1 cellular context compared by ENCODE assay signal in genomic region chr10:21526184-21526951, GRCh38.
TF ChIP-seq lines count a peak whose summit lies in the region.

No MANE protein-coding gene starts in this region.

TF ChIP-seq in HepG2, 621 proteins besides CTCF, POLR2A, EP300 and RAD21 (continued from another document and continues in another):
- TF ChIP-seq, protein P1, sequence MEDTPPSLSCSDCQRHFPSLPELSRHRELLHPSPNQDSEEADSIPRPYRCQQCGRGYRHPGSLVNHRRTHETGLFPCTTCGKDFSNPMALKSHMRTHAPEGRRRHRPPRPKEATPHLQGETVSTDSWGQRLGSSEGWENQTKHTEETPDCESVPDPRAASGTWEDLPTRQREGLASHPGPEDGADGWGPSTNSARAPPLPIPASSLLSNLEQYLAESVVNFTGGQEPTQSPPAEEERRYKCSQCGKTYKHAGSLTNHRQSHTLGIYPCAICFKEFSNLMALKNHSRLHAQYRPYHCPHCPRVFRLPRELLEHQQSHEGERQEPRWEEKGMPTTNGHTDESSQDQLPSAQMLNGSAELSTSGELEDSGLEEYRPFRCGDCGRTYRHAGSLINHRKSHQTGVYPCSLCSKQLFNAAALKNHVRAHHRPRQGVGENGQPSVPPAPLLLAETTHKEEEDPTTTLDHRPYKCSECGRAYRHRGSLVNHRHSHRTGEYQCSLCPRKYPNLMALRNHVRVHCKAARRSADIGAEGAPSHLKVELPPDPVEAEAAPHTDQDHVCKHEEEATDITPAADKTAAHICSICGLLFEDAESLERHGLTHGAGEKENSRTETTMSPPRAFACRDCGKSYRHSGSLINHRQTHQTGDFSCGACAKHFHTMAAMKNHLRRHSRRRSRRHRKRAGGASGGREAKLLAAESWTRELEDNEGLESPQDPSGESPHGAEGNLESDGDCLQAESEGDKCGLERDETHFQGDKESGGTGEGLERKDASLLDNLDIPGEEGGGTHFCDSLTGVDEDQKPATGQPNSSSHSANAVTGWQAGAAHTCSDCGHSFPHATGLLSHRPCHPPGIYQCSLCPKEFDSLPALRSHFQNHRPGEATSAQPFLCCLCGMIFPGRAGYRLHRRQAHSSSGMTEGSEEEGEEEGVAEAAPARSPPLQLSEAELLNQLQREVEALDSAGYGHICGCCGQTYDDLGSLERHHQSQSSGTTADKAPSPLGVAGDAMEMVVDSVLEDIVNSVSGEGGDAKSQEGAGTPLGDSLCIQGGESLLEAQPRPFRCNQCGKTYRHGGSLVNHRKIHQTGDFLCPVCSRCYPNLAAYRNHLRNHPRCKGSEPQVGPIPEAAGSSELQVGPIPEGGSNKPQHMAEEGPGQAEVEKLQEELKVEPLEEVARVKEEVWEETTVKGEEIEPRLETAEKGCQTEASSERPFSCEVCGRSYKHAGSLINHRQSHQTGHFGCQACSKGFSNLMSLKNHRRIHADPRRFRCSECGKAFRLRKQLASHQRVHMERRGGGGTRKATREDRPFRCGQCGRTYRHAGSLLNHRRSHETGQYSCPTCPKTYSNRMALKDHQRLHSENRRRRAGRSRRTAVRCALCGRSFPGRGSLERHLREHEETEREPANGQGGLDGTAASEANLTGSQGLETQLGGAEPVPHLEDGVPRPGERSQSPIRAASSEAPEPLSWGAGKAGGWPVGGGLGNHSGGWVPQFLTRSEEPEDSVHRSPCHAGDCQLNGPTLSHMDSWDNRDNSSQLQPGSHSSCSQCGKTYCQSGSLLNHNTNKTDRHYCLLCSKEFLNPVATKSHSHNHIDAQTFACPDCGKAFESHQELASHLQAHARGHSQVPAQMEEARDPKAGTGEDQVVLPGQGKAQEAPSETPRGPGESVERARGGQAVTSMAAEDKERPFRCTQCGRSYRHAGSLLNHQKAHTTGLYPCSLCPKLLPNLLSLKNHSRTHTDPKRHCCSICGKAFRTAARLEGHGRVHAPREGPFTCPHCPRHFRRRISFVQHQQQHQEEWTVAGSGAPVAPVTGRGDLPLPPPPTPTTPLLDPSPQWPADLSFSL (CRISPR knock-in tag; IDR thresholded peaks at IDR 0.05), result no peak
- TF ChIP-seq ZNF570 (CRISPR knock-in tag; IDR thresholded peaks at IDR 0.05; ENCODE audit: borderline replicate concordance), result no peak
- TF ChIP-seq CENPX (CRISPR knock-in tag; IDR thresholded peaks at IDR 0.05), result no peak
- TF ChIP-seq SRY (CRISPR knock-in tag; IDR thresholded peaks at IDR 0.05), result 0 out of 2 replicates have a peak, but pooled peaks have one; percentile 7
- no peak; the same call in none of the 2 replicates for TF ChIP-seq ZNF746 (CRISPR knock-in tag; IDR thresholded peaks at IDR 0.05)
- TF ChIP-seq TERF1 (CRISPR knock-in tag; IDR thresholded peaks at IDR 0.05), result no peak
- TF ChIP-seq, protein P2, sequence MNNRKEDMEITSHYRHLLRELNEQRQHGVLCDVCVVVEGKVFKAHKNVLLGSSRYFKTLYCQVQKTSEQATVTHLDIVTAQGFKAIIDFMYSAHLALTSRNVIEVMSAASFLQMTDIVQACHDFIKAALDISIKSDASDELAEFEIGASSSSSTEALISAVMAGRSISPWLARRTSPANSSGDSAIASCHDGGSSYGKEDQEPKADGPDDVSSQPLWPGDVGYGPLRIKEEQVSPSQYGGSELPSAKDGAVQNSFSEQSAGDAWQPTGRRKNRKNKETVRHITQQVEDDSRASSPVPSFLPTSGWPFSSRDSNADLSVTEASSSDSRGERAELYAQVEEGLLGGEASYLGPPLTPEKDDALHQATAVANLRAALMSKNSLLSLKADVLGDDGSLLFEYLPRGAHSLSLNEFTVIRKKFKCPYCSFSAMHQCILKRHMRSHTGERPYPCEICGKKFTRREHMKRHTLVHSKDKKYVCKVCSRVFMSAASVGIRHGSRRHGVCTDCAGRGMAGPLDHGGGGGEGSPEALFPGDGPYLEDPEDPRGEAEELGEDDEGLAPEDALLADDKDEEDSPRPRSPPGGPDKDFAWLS (CRISPR knock-in tag; IDR thresholded peaks at IDR 0.05; ENCODE audit: borderline replicate concordance), result no peak
- TF ChIP-seq ZNF773 (CRISPR knock-in tag; IDR thresholded peaks at IDR 0.05; ENCODE audit: borderline replicate concordance), result no peak
- TF ChIP-seq UBTF (CRISPR knock-in tag; IDR thresholded peaks at IDR 0.05), result peak; percentile 68; the same call in 1 of the 2 replicates
- no peak for TF ChIP-seq MED13 (CRISPR knock-in tag; IDR thresholded peaks at IDR 0.05)
- TF ChIP-seq SP2 (CRISPR knock-in tag; IDR thresholded peaks at IDR 0.05), result 0 out of 2 replicates have a peak, but pooled peaks have one; percentile 17
- TF ChIP-seq ZNF276 (CRISPR knock-in tag; IDR thresholded peaks at IDR 0.05; ENCODE audit: low read depth), result 0 out of 2 replicates have a peak, but pooled peaks have one; percentile 3
- TF ChIP-seq FOXC1 (CRISPR knock-in tag; IDR thresholded peaks at IDR 0.05; ENCODE audit: borderline replicate concordance), result no peak
- no peak for TF ChIP-seq ZNF354B (CRISPR knock-in tag; IDR thresholded peaks at IDR 0.05)
- TF ChIP-seq, protein P3, sequence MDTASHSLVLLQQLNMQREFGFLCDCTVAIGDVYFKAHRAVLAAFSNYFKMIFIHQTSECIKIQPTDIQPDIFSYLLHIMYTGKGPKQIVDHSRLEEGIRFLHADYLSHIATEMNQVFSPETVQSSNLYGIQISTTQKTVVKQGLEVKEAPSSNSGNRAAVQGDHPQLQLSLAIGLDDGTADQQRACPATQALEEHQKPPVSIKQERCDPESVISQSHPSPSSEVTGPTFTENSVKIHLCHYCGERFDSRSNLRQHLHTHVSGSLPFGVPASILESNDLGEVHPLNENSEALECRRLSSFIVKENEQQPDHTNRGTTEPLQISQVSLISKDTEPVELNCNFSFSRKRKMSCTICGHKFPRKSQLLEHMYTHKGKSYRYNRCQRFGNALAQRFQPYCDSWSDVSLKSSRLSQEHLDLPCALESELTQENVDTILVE (CRISPR knock-in tag; IDR thresholded peaks at IDR 0.05), result no peak; the same call in 1 of the 2 replicates
- no peak for TF ChIP-seq ZNF10 (CRISPR knock-in tag; IDR thresholded peaks at IDR 0.05; ENCODE audit: borderline replicate concordance, low read depth)
- 0 out of 2 replicates have a peak, but pooled peaks have one; percentile 36 for TF ChIP-seq ZNF234 (CRISPR knock-in tag; conservative IDR thresholded peaks at IDR 0.05)
- TF ChIP-seq ZGPAT (CRISPR knock-in tag; IDR thresholded peaks at IDR 0.05), result no peak; the same call in 1 of the 2 replicates
- TF ChIP-seq, protein P4, sequence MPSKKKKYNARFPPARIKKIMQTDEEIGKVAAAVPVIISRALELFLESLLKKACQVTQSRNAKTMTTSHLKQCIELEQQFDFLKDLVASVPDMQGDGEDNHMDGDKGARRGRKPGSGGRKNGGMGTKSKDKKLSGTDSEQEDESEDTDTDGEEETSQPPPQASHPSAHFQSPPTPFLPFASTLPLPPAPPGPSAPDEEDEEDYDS (CRISPR knock-in tag; IDR thresholded peaks at IDR 0.05), result no peak; the same call in 1 of the 2 replicates
- TF ChIP-seq KAT2B (IDR thresholded peaks at IDR 0.05; ENCODE audit: borderline replicate concordance, low read depth, low read length), result no peak
- TF ChIP-seq, protein P5, sequence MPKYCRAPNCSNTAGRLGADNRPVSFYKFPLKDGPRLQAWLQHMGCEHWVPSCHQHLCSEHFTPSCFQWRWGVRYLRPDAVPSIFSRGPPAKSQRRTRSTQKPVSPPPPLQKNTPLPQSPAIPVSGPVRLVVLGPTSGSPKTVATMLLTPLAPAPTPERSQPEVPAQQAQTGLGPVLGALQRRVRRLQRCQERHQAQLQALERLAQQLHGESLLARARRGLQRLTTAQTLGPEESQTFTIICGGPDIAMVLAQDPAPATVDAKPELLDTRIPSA (CRISPR knock-in tag; IDR thresholded peaks at IDR 0.05; ENCODE audit: borderline replicate concordance), result peak; percentile 49
- no peak for TF ChIP-seq ZNF660 (CRISPR knock-in tag; IDR thresholded peaks at IDR 0.05; ENCODE audit: borderline replicate concordance, low read depth)
- peak; percentile 49 for TF ChIP-seq SKI (IDR thresholded peaks at IDR 0.05; ENCODE audit: partially characterized antibody)
- TF ChIP-seq POGK (CRISPR knock-in tag; conservative IDR thresholded peaks at IDR 0.05), result 0 out of 2 replicates have a peak, but pooled peaks have one; percentile 22
- 0 out of 2 replicates have a peak, but pooled peaks have one; percentile 16 for TF ChIP-seq ZNF761 (CRISPR knock-in tag; conservative IDR thresholded peaks at IDR 0.05)
- no peak for TF ChIP-seq ZNF367 (CRISPR knock-in tag; IDR thresholded peaks at IDR 0.05; ENCODE audit: borderline replicate concordance)
- no peak for TF ChIP-seq ETS1 (CRISPR knock-in tag; IDR thresholded peaks at IDR 0.05)
- TF ChIP-seq HOXA9 (CRISPR knock-in tag; IDR thresholded peaks at IDR 0.05; ENCODE audit: borderline replicate concordance), result no peak
- TF ChIP-seq SRSF1 (optimal IDR thresholded peaks at IDR 0.05; ENCODE audit: low read depth, low read length), result peak; percentile 18
- TF ChIP-seq SIN3B (IDR thresholded peaks at IDR 0.05; ENCODE audit: low read length), result no peak
